24 cellular contexts compared by ENCODE assay signal in genomic region chr1:28921286-28921869, GRCh38. TPM values are rescaled to one million over a fixed set of nuclear protein-coding genes. Genes with fewer than 3 reads are reported as not detected.
A peak's percentile ranks its signal among the peaks of the same experiment; 100 is the strongest.
DNase-seq lines count a peak whose midpoint lies in the region; ATAC-seq and TF ChIP-seq lines count a peak whose summit lies in the region.
"Had no signal": no experiment of that assay in that cellular context is flagged by ENCODE, and none has a peak within 500 bp of the region (broad histone marks: within the 10 kb centered on the region; RNA-seq: fewer than 3 reads in every experiment).

No MANE protein-coding gene starts in this region.

- H2BK5ac ChIP-seq in IMR-90 (ENCODE audit: low read depth, low read length, poor library complexity, severe bottlenecking), result no peak overlapping the region

- no TSS peak for BruUV-seq in IMR-90 (replicated peaks; lab: Mats Ljungman, UMichigan)

- H3K4me3 ChIP-seq in IMR-90 (ENCODE audit: insufficient read depth, low read depth, low read length), result no peak overlapping the region
- no peak overlapping the region for H3K4me3 ChIP-seq in WERI-Rb-1 (ENCODE audit: low read depth, low read length)
- H3K4me3 ChIP-seq: neural progenitor cell, prostate gland, SJCRH30 had no signal

- no peak overlapping the region for H3K4me2 ChIP-seq in IMR-90 (ENCODE audit: low read depth, low read length)
- H3K4me2 ChIP-seq: neural progenitor cell had no signal

- CTCF ChIA-PET in IMR-90 (lab: Yijun Ruan, JAX), result interaction anchor here (0.7 kb wide), 1 partner anchor 272 kb away, joined by 3 read pairs; no protein-coding TSS in a partner anchor

- POLR2A ChIA-PET in IMR-90 (lab: Charles Lee; ENCODE audit: unreplicated experiment), result no interaction called here

- H2BK120ac ChIP-seq in IMR-90 (ENCODE audit: low read depth, low read length), result no peak overlapping the region

- in situ Hi-C loops in IMR-90 (cut with MboI; ENCODE audit: low sequenced_read_pairs), result no loop called here

- H3K56ac ChIP-seq in IMR-90 (ENCODE audit: extremely low read depth, insufficient read depth, low read length), result no peak overlapping the region

- no peak overlapping the region for H4K8ac ChIP-seq in IMR-90 (ENCODE audit: low read depth in 2 of 2, low read length in 2 of 2)

- no peak overlapping the region for H3K4me3 Mint-ChIP-seq in activated T-cell treated with anti-CD3 and anti-CD28 coated beads, Interleukin-2, amount 50 U/mL, for 24 hours
- H3K4me3 Mint-ChIP-seq in activated T-helper 17 cell treated with anti-CD3 and anti-CD28 coated beads, Interleukin-2, amount 50 U/mL, for 72 hours, result peak overlapping the region; percentile 22
- H3K4me3 Mint-ChIP-seq: activated B cell treated with CpG ODN at 0.5 μM for 24 hours; activated T-helper 1 cell treated with anti-CD3 and anti-CD28 coated beads, Interleukin-12 subunit alpha, Interleukin-12 subunit beta, Interleukin-2, Interleukin-4 antibody, amounts not matched to agents 30 ng/mL and 10 ng/mL and 1 ng/mL, durations not matched to agents 14 hours and 24 hours and 36 hours; central memory CD8-positive, alpha-beta T cell; HFFc6; neural progenitor cell had no signal

- no peak overlapping the region for H3K9ac ChIP-seq in IMR-90 (ENCODE audit: low read depth, low read length)
- H3K9ac ChIP-seq: neural progenitor cell had no signal

- H2BK20ac ChIP-seq in IMR-90 (ENCODE audit: low read depth, low read length), result no peak overlapping the region

- no peak overlapping the region for H4K91ac ChIP-seq in IMR-90 (ENCODE audit: insufficient read depth, low read depth, low read length)

- H3K4ac ChIP-seq in IMR-90 (ENCODE audit: low read depth, low read length), result no peak overlapping the region

- no peaks in the 10 kb centered on the region for H3K9me1 ChIP-seq in IMR-90 (ENCODE audit: insufficient read depth, low read length)

- no peak overlapping the region for H3K14ac ChIP-seq in IMR-90 (replicated peaks; ENCODE audit: low read depth, low read length)

- no peak overlapping the region for H2AFZ ChIP-seq in IMR-90 (replicated peaks; ENCODE audit: low read length, poor library complexity)
- H2AFZ ChIP-seq: neural progenitor cell had no signal

- ATAC-seq in IMR-90 (ENCODE audit: low read depth) (no peak), HG02763 (IDR thresholded peaks at IDR 0.05; ENCODE audit: unreplicated experiment) (no peak)
- no peak for ATAC-seq in activated T-helper 17 cell treated with anti-CD3 and anti-CD28 coated beads, Interleukin-2, amount 50 U/mL, for 72 hours (replicated peaks)

- no peak for TF ChIP-seq POLR2A in IMR-90 (IDR thresholded peaks at IDR 0.05; ENCODE audit: low read depth, low read length)

- no peak overlapping the region for H3K27ac ChIP-seq in IMR-90 (ENCODE audit: insufficient read depth, low read length)
- no peak overlapping the region for H3K27ac ChIP-seq in WERI-Rb-1
- no peak overlapping the region for H3K27ac ChIP-seq in substantia nigra (ENCODE audit: low read depth, low read length, poor library complexity, severe bottlenecking)
- H3K27ac ChIP-seq: neural progenitor cell, prostate gland, SJCRH30 had no signal

- H2AK9ac ChIP-seq in IMR-90 (replicated peaks; ENCODE audit: low read depth, low read length, poor library complexity), result no peak overlapping the region

- no peak overlapping the region for H2AK5ac ChIP-seq in IMR-90 (ENCODE audit: low read depth, low read length)

- DNase-seq in activated T-cell treated with anti-CD3 and anti-CD28 coated beads, Interleukin-2, amount 50 U/mL, for 24 hours, result no peak
- DNase-seq in activated T-cell treated with anti-CD3 and anti-CD28 coated beads, Interleukin-2, amount 50 U/mL, for 48 hours, result no peak
- peak; percentile 11 for DNase-seq in IMR-90
- peak; percentile 34 for DNase-seq in middle frontal gyrus (ENCODE audit: extremely low spot score, low spot score)
- no peak for DNase-seq in WERI-Rb-1
- no peak for DNase-seq in substantia nigra (lab: John Stamatoyannopoulos, UW)
- DNase-seq: activated B cell treated with CpG ODN at 0.5 μM for 24 hours; amniotic stem cell; DMS79 treated with DMSO at 0.1 percent for 48 hours; HFFc6; KG1; midbrain; MV-4-11; NCI-H187; NCI-H748 treated with DMSO at 0.1 percent for 48 hours; SJCRH30; small intestine; stimulated activated CD4-positive, alpha-beta T cell treated with anti-CD3 and anti-CD28 coated beads, Interleukin-2, amount 100 ng/mL, for 48 hours had no signal

- H4K20me1 ChIP-seq in IMR-90 (ENCODE audit: insufficient read depth, low read length), result no peaks in the 10 kb centered on the region

- no peak for TF ChIP-seq CTCF in IMR-90 (conservative IDR thresholded peaks at IDR 0.05; ENCODE audit: low read depth, low read length)
- no peak for TF ChIP-seq CTCF in WERI-Rb-1 (IDR thresholded peaks at IDR 0.05; ENCODE audit: low read depth, low read length)

- intact Hi-C loops in IMR-90 (cut with micrococcal nuclease), result no loop called here

- no peak overlapping the region for H4K5ac ChIP-seq in IMR-90 (ENCODE audit: low read depth, low read length)

- no peaks in the 10 kb centered on the region for H3K9me3 Mint-ChIP-seq in activated T-cell treated with anti-CD3 and anti-CD28 coated beads, Interleukin-2, amount 50 U/mL, for 24 hours
- no peaks in the 10 kb centered on the region for H3K9me3 Mint-ChIP-seq in activated T-helper 17 cell treated with anti-CD3 and anti-CD28 coated beads, Interleukin-2, amount 50 U/mL, for 72 hours
- H3K9me3 Mint-ChIP-seq: activated B cell treated with CpG ODN at 0.5 μM for 24 hours; activated T-helper 1 cell treated with anti-CD3 and anti-CD28 coated beads, Interleukin-12 subunit alpha, Interleukin-12 subunit beta, Interleukin-2, Interleukin-4 antibody, amounts not matched to agents 30 ng/mL and 10 ng/mL and 1 ng/mL, durations not matched to agents 14 hours and 24 hours and 36 hours; central memory CD8-positive, alpha-beta T cell; HFFc6; neural progenitor cell had no signal

- H2BK15ac ChIP-seq in IMR-90 (ENCODE audit: low read depth, low read length), result no peak overlapping the region

- peaks cover 70% of the 10 kb centered on the region for H3K4me1 Mint-ChIP-seq in activated T-cell treated with anti-CD3 and anti-CD28 coated beads, Interleukin-2, amount 50 U/mL, for 24 hours (ENCODE audit: low read depth)
- peaks cover 40% of the 10 kb centered on the region for H3K4me1 Mint-ChIP-seq in activated T-helper 17 cell treated with anti-CD3 and anti-CD28 coated beads, Interleukin-2, amount 50 U/mL, for 72 hours

- H3K36me3 ChIP-seq in IMR-90 (ENCODE audit: control insufficient read depth, insufficient read depth, low read length) (no peaks in the 10 kb centered on the region), WERI-Rb-1 (no peaks in the 10 kb centered on the region)
- H3K36me3 ChIP-seq: neural progenitor cell, prostate gland, SJCRH30 had no signal

- H3K18ac ChIP-seq in IMR-90 (ENCODE audit: low read depth, low read length), result no peak overlapping the region

- 80% methylated on average over 1 of the region's 3 CpGs; no CpG with 5 or more reads in 1 of the 2 experiments for WGBS in IMR-90 (ENCODE audit: extremely low coverage in 2 of 2, insufficient read length in 1 of 2), 2 experiments

- H3K36me3 Mint-ChIP-seq in activated T-cell treated with anti-CD3 and anti-CD28 coated beads, Interleukin-2, amount 50 U/mL, for 24 hours (ENCODE audit: low read depth), result peaks cover 10% of the 10 kb centered on the region
- H3K36me3 Mint-ChIP-seq in activated T-helper 17 cell treated with anti-CD3 and anti-CD28 coated beads, Interleukin-2, amount 50 U/mL, for 72 hours (ENCODE audit: low read depth), result no peaks in the 10 kb centered on the region

- H3K4me1 ChIP-seq in IMR-90 (ENCODE audit: control insufficient read depth, insufficient read depth, low read length), result no peaks in the 10 kb centered on the region
- H3K4me1 ChIP-seq: prostate gland, SJCRH30 had no signal

- no peaks in the 10 kb centered on the region for H3K27me3 Mint-ChIP-seq in activated T-cell treated with anti-CD3 and anti-CD28 coated beads, Interleukin-2, amount 50 U/mL, for 24 hours
- no peaks in the 10 kb centered on the region for H3K27me3 Mint-ChIP-seq in activated T-helper 17 cell treated with anti-CD3 and anti-CD28 coated beads, Interleukin-2, amount 50 U/mL, for 72 hours
- H3K27me3 Mint-ChIP-seq: activated B cell treated with CpG ODN at 0.5 μM for 24 hours; central memory CD8-positive, alpha-beta T cell had no signal

- TF ChIP-seq RAD21 in IMR-90 (IDR thresholded peaks at IDR 0.05; ENCODE audit: low read length), result no peak

- H3K23ac ChIP-seq in IMR-90 (ENCODE audit: low read depth, low read length), result no peak overlapping the region

- dilution Hi-C loops in IMR-90 (cut with HindIII; ENCODE audit: low sequenced_read_pairs, unreplicated experiment), result no loop called here

- H3K27me3 ChIP-seq in IMR-90 (ENCODE audit: control insufficient read depth, insufficient read depth, low read length), result no peaks in the 10 kb centered on the region
- no peaks in the 10 kb centered on the region for H3K27me3 ChIP-seq in WERI-Rb-1 (ENCODE audit: insufficient read depth, low read depth, severe bottlenecking)
- H3K27me3 ChIP-seq: neural progenitor cell, SJCRH30 had no signal

- H3K9me3 ChIP-seq in IMR-90 (ENCODE audit: control insufficient read depth, insufficient read depth, low read length), result no peaks in the 10 kb centered on the region
- H3K9me3 ChIP-seq in WERI-Rb-1 (ENCODE audit: severe bottlenecking), result no peaks in the 10 kb centered on the region
- H3K9me3 ChIP-seq: prostate gland, SJCRH30 had no signal

- peak overlapping the region; percentile 72 for H3K27ac Mint-ChIP-seq in activated T-cell treated with anti-CD3 and anti-CD28 coated beads, Interleukin-2, amount 50 U/mL, for 24 hours
- no peak overlapping the region for H3K27ac Mint-ChIP-seq in activated T-helper 17 cell treated with anti-CD3 and anti-CD28 coated beads, Interleukin-2, amount 50 U/mL, for 72 hours
- H3K27ac Mint-ChIP-seq: activated B cell treated with CpG ODN at 0.5 μM for 24 hours; activated T-helper 1 cell treated with anti-CD3 and anti-CD28 coated beads, Interleukin-12 subunit alpha, Interleukin-12 subunit beta, Interleukin-2, Interleukin-4 antibody, amounts not matched to agents 30 ng/mL and 10 ng/mL and 1 ng/mL, durations not matched to agents 14 hours and 24 hours and 36 hours; HFFc6; neural progenitor cell had no signal

- H3K79me1 ChIP-seq in IMR-90 (ENCODE audit: low read depth in 1 of 2, low read length in 2 of 2), result no peaks in the 10 kb centered on the region

TF ChIP-seq in IMR-90, 13 proteins besides CTCF, POLR2A, EP300 and RAD21 (continues in another document):
- no peak for TF ChIP-seq RFX5 (IDR thresholded peaks at IDR 0.05; ENCODE audit: low read depth, low read length)
- no peak for TF ChIP-seq BHLHE40 (IDR thresholded peaks at IDR 0.05; ENCODE audit: low read depth, low read length)
- TF ChIP-seq CEBPB (IDR thresholded peaks at IDR 0.05; ENCODE audit: low read depth, low read length), result peak; percentile 69
- TF ChIP-seq SMC3 (IDR thresholded peaks at IDR 0.05; ENCODE audit: low read depth, low read length), result no peak
- no peak for TF ChIP-seq FOS (IDR thresholded peaks at IDR 0.05; ENCODE audit: low read depth, low read length)
- no peak for TF ChIP-seq CHD1 (IDR thresholded peaks at IDR 0.05; ENCODE audit: low read depth, low read length)

RNA-seq across cellular contexts. Expression of gene EPB41, which starts 7.0 kb away (rescaled TPM):
- 8.1 and 10.0 TPM in 2 replicates for total RNA-seq in IMR-90 (2012; rRNA removed)
- 3.1 and 4.6 TPM in 2 replicates for polyA plus RNA-seq in IMR-90 (2012; rRNA removed)
- 1.3 TPM in 2 replicates for polyA plus RNA-seq in IMR-90 (2012; cell fraction: cytosol; rRNA removed)
- polyA plus RNA-seq in IMR-90 (2012; cell fraction: nucleus; rRNA removed; ENCODE audit: low replicate concordance), result 2.2 and 12.8 TPM in 2 replicates
- 10 to 100 TPM; 40.0 to 63.2 TPM for total RNA-seq in activated T-helper 17 cell treated with anti-CD3 and anti-CD28 coated beads, Interleukin-2, amount 50 U/mL, for 72 hours

Comparison
In these comparisons a context has a peak if more than half of its experiments do, and no peak if none do; other contexts are left out.
1. DNase-seq: peak in IMR-90 (single experiment) and middle frontal gyrus (single experiment); none in activated T-cell treated with anti-CD3 and anti-CD28 coated beads, Interleukin-2, amount 50 U/mL, for 24 hours (single experiment), activated T-cell treated with anti-CD3 and anti-CD28 coated beads, Interleukin-2, amount 50 U/mL, for 48 hours (0 of 2), WERI-Rb-1 (single experiment) and substantia nigra (0 of 49).